Comparison of ENCODE assay signal across 10 cellular contexts in the genomic region with DNA sequence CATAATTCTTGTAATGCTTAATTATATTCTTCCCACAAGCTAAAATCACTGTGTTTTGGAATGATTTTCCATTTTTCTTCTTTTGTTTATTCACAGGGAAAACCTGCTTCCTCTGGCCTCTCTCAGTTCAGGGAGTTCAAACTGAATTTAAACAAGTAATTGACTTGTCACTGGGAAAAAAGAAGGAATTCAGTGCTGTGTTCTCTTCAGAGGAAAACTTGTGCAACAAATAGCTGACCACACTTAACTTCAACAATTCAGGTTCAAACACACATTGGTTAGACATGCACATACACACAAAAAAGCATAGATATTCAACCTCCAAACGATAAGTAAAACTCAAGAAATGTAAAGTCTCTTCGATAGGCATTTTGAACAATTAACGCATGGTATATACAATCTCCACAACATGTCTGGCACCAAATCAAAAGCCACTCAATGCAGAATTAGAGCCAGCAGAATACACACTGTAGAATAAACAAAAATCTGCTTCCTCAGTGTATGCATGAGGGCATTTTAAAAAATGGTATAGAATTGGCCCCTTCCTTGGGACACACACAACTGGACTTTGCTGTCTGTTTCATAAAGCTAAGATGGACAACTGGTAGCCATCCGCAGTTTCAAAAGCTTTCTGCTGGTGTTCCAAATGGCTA.
A peak's percentile ranks its signal among the peaks of the same experiment; 100 is the strongest.
DNase-seq lines count a peak whose midpoint lies in the region; ATAC-seq and TF ChIP-seq lines count a peak whose summit lies in the region.
"Had no signal": no experiment of that assay in that cellular context is flagged by ENCODE, and none has a peak within 500 bp of the region (broad histone marks: within the 10 kb centered on the region; RNA-seq: fewer than 3 reads in every experiment).

No MANE protein-coding gene starts in this region.

- H3K27ac ChIP-seq in coronary artery (peak overlapping the region; percentile 79 to 93), osteoblast (ENCODE audit: low read depth, low read length) (peak overlapping the region; percentile 85)

- H3K4me2 ChIP-seq in osteoblast (ENCODE audit: insufficient read depth, low read length): peak overlapping the region; percentile 85

- H2AFZ ChIP-seq in osteoblast (ENCODE audit: low read length): no peak overlapping the region

- no peak for ATAC-seq in GM18858 (IDR thresholded peaks at IDR 0.05; ENCODE audit: unreplicated experiment)
- ATAC-seq: activated CD8-positive, alpha-beta memory T cell treated with anti-CD3 and anti-CD28 coated beads, Interleukin-2, amount 10 ng/mL, durations not matched to agents 7 days and 5 days had no signal

- TF ChIP-seq CTCF in BE2C (IDR thresholded peaks at IDR 0.05; ENCODE audit: low read depth, low read length) (no peak), coronary artery (IDR thresholded peaks at IDR 0.05) (no peak), osteoblast (IDR thresholded peaks at IDR 0.05; ENCODE audit: extremely low read depth, low read depth, low read length) (no peak)

- H3K4me1 ChIP-seq in BE2C (no peaks in the 10 kb centered on the region), osteoblast (ENCODE audit: insufficient read depth, low read length) (peaks cover 50% of the 10 kb centered on the region)

- no peaks in the 10 kb centered on the region for H3K36me3 ChIP-seq in BE2C
- H3K36me3 ChIP-seq in MG63: no peaks in the 10 kb centered on the region
- H3K36me3 ChIP-seq in osteoblast (ENCODE audit: insufficient read depth, low read length): no peaks in the 10 kb centered on the region

- peak overlapping the region; percentile 95 for H3K4me3 ChIP-seq in BE2C (ENCODE audit: low read depth, low read length)
- H3K4me3 ChIP-seq in MG63: peak overlapping the region; percentile 55
- peak overlapping the region; percentile 74 for H3K4me3 ChIP-seq in coronary artery
- H3K4me3 ChIP-seq in osteoblast (ENCODE audit: insufficient read depth, low read length): peak overlapping the region; percentile 83

- H4K20me1 ChIP-seq in osteoblast (ENCODE audit: insufficient read depth, low read length): no peaks in the 10 kb centered on the region

- H3K79me2 ChIP-seq in osteoblast (ENCODE audit: insufficient read depth, low read length): peaks cover 54% of the 10 kb centered on the region

- no peaks in the 10 kb centered on the region for H3K27me3 ChIP-seq in BE2C
- H3K27me3 ChIP-seq in MG63: no peaks in the 10 kb centered on the region
- no peaks in the 10 kb centered on the region for H3K27me3 ChIP-seq in osteoblast (ENCODE audit: insufficient read depth, low read length)

- DNase-seq in BE2C: no peak
- no peak for DNase-seq in MG63
- DNase-seq in coronary artery (ENCODE audit: low spot score): no peak
- peak; percentile 37 for DNase-seq in osteoblast (ENCODE audit: insufficient read length, low spot score, missing footprints)
- DNase-seq in HT-29 (ENCODE audit: low spot score): no peak
- DNase-seq in activated CD4-positive, alpha-beta T cell treated with anti-CD3 and anti-CD28 coated beads, Interleukin-2, amount 50 U/mL, for 4 hours: no peak
- DNase-seq in DMS114 treated with DMSO at 0.1 percent for 48 hours (lab: John Stamatoyannopoulos, UW; ENCODE audit: unreplicated experiment): no peak
- DNase-seq: activated CD8-positive, alpha-beta memory T cell treated with anti-CD3 and anti-CD28 coated beads, Interleukin-2, amount 10 ng/mL, durations not matched to agents 7 days and 5 days; hippocampal formation had no signal

- no peaks in the 10 kb centered on the region for H3K9me3 ChIP-seq in BE2C
- H3K9me3 ChIP-seq in MG63: no peaks in the 10 kb centered on the region
- no peaks in the 10 kb centered on the region for H3K9me3 ChIP-seq in osteoblast (ENCODE audit: low read depth, low read length)
